9 cellular contexts compared by ENCODE assay signal in genomic region chrX:37302569-37302968, GRCh38. TPM values are rescaled to one million over a fixed set of nuclear protein-coding genes. Genes with fewer than 3 reads are reported as not detected.
A peak's percentile ranks its signal among the peaks of the same experiment; 100 is the strongest.
DNase-seq lines count a peak whose midpoint lies in the region; ATAC-seq and TF ChIP-seq lines count a peak whose summit lies in the region.
"Had no signal": no experiment of that assay in that cellular context is flagged by ENCODE, and none has a peak within 500 bp of the region (broad histone marks: within the 10 kb centered on the region; RNA-seq: fewer than 3 reads in every experiment).

No MANE protein-coding gene starts in this region.

- H3K36me3 Mint-ChIP-seq in activated CD4-positive, alpha-beta T cell treated with anti-CD3 and anti-CD28 coated beads, Interleukin-2, amount 10 ng/mL, durations not matched to agents 24 days and 14 days (ENCODE audit: low read depth) = no peaks in the 10 kb centered on the region

- no peaks in the 10 kb centered on the region for H3K9me3 ChIP-seq in HEK293 (ENCODE audit: control insufficient read depth, insufficient read depth, low read depth, low read length)

- no peak for TF ChIP-seq CTCF in HEK293 (tag by site-specific recombination; IDR thresholded peaks at IDR 0.05)
- peak; percentile 54 for TF ChIP-seq CTCF in retinal pigment epithelial cell (conservative IDR thresholded peaks at IDR 0.05; ENCODE audit: low read depth, low read length)
- TF ChIP-seq CTCF in omental fat pad (IDR thresholded peaks at IDR 0.05) = no peak

- H3K9me3 Mint-ChIP-seq in activated CD4-positive, alpha-beta T cell treated with anti-CD3 and anti-CD28 coated beads, Interleukin-2, amount 10 ng/mL, durations not matched to agents 24 days and 14 days = no peaks in the 10 kb centered on the region

- H3K4me3 ChIP-seq in HEK293 (ENCODE audit: low read depth, low read length) (no peak overlapping the region), retinal pigment epithelial cell (ENCODE audit: low read length) (no peak overlapping the region)
- H3K4me3 ChIP-seq: HAP-1 had no signal

- no peak overlapping the region for H3K27ac ChIP-seq in HEK293 (ENCODE audit: extremely low read depth, low read depth, low read length)

- no peak overlapping the region for H3K27ac Mint-ChIP-seq in activated CD4-positive, alpha-beta T cell treated with anti-CD3 and anti-CD28 coated beads, Interleukin-2, amount 10 ng/mL, durations not matched to agents 24 days and 14 days

- peak; percentile 24 for DNase-seq in glomerular visceral epithelial cell (ENCODE audit: extremely low spot score)
- DNase-seq in retinal pigment epithelial cell (ENCODE audit: low read depth) = peak; percentile 3
- DNase-seq in omental fat pad (ENCODE audit: low spot score) = no peak
- DNase-seq in activated CD4-positive, alpha-beta T cell treated with anti-CD3 and anti-CD28 coated beads, Interleukin-2, amount 50 U/mL, for 4 hours = no peak
- DNase-seq in activated CD4-positive, alpha-beta T cell treated with anti-CD3 and anti-CD28 coated beads, Interleukin-2, amount 10 ng/mL, durations not matched to agents 24 days and 14 days = no peak
- no peak for DNase-seq in activated naive CD4-positive, alpha-beta T cell treated with anti-CD3 and anti-CD28 coated beads, Interleukin-2, amount 50 U/mL, for 16 hours

- intact Hi-C loops in activated CD4-positive, alpha-beta T cell treated with anti-CD3 and anti-CD28 coated beads, Interleukin-2, amount 10 ng/mL, durations not matched to agents 24 days and 14 days (cut with micrococcal nuclease) = no loop called here

- no peaks in the 10 kb centered on the region for H3K27me3 Mint-ChIP-seq in activated CD4-positive, alpha-beta T cell treated with anti-CD3 and anti-CD28 coated beads, Interleukin-2, amount 10 ng/mL, durations not matched to agents 24 days and 14 days

- H3K4me1 Mint-ChIP-seq in activated CD4-positive, alpha-beta T cell treated with anti-CD3 and anti-CD28 coated beads, Interleukin-2, amount 10 ng/mL, durations not matched to agents 24 days and 14 days = no peaks in the 10 kb centered on the region

- no peaks in the 10 kb centered on the region for H3K4me1 ChIP-seq in HEK293 (ENCODE audit: control insufficient read depth, insufficient read depth, low read length)
- H3K4me1 ChIP-seq: HAP-1 had no signal

- ATAC-seq in SK-N-SH treated with all-trans-retinoic acid at 6 μM for 48 hours = peak; percentile 55; the same call in 1 of the 3 replicates
- ATAC-seq in omental fat pad (ENCODE audit: low FRiP score) = no peak

- H3K4me3 Mint-ChIP-seq in activated CD4-positive, alpha-beta T cell treated with anti-CD3 and anti-CD28 coated beads, Interleukin-2, amount 10 ng/mL, durations not matched to agents 24 days and 14 days = no peak overlapping the region

- H3K36me3 ChIP-seq in HEK293 (ENCODE audit: control insufficient read depth in 2 of 2, insufficient read depth in 1 of 2, low read length in 2 of 2) = no peaks in the 10 kb centered on the region
- H3K36me3 ChIP-seq: HAP-1 had no signal

- CTCF ChIA-PET in HEK293 (lab: Yijun Ruan, JAX) = interaction anchor here (1.2 to 1.8 kb wide), 2 partner anchors 442 to 521 kb away, joined by 3 to 6 read pairs; no protein-coding TSS in a partner anchor

- POLR2A ChIA-PET in HEK293 (lab: Yijun Ruan, JAX) = no interaction called here

TF ChIP-seq in HEK293, 187 proteins besides CTCF, POLR2A, EP300 and RAD21:
- TF ChIP-seq EGR2 (tag by site-specific recombination; IDR thresholded peaks at IDR 0.05; ENCODE audit: low read depth) = no peak
- peak; percentile 37 for TF ChIP-seq ZNF654 (tag by site-specific recombination; IDR thresholded peaks at IDR 0.05; ENCODE audit: low read depth)

TF ChIP-seq in SK-N-SH treated with all-trans-retinoic acid at 6 μM for 48 hours, 23 proteins besides CTCF, POLR2A, EP300 and RAD21:
- TF ChIP-seq ZFP3 (CRISPR knock-in tag; IDR thresholded peaks at IDR 0.05) = no peak
- TF ChIP-seq ZNF8 (CRISPR knock-in tag; IDR thresholded peaks at IDR 0.05) = no peak
- no peak for TF ChIP-seq ISL1 (CRISPR knock-in tag; IDR thresholded peaks at IDR 0.05)
- no peak for TF ChIP-seq ARNTL (CRISPR knock-in tag; IDR thresholded peaks at IDR 0.05; ENCODE audit: borderline replicate concordance, low read depth)
- TF ChIP-seq PPARA (CRISPR knock-in tag; IDR thresholded peaks at IDR 0.05; ENCODE audit: borderline replicate concordance) = no peak
- TF ChIP-seq GLIS3 (CRISPR knock-in tag; IDR thresholded peaks at IDR 0.05) = no peak
- no peak for TF ChIP-seq POU6F1 (CRISPR knock-in tag; IDR thresholded peaks at IDR 0.05; ENCODE audit: borderline replicate concordance, low read depth)
- no peak for TF ChIP-seq CSRNP3 (CRISPR knock-in tag; IDR thresholded peaks at IDR 0.05)
- no peak for TF ChIP-seq CREB5 (CRISPR knock-in tag; IDR thresholded peaks at IDR 0.05; ENCODE audit: low read depth)
- TF ChIP-seq CSDC2 (CRISPR knock-in tag; IDR thresholded peaks at IDR 0.05) = no peak
- TF ChIP-seq TOX (CRISPR knock-in tag; IDR thresholded peaks at IDR 0.05; ENCODE audit: borderline replicate concordance) = no peak
- TF ChIP-seq SNAI2 (CRISPR knock-in tag; IDR thresholded peaks at IDR 0.05) = no peak

RNA-seq across cellular contexts. Expression of gene PRRG1, which starts 46.6 kb away (rescaled TPM):
- 10 to 100 TPM; 10.9 to 21.8 (median 18.2) TPM for total RNA-seq in omental fat pad
- total RNA-seq in activated CD4-positive, alpha-beta T cell treated with anti-CD3 and anti-CD28 coated beads, Interleukin-2, amount 10 ng/mL, durations not matched to agents 24 days and 14 days = not detected in 2 replicates

Comparison
In these comparisons a context has a peak if more than half of its experiments do, and no peak if none do; other contexts are left out.
1. DNase-seq: peak in glomerular visceral epithelial cell (single experiment) and retinal pigment epithelial cell (single experiment); none in omental fat pad (single experiment), activated CD4-positive, alpha-beta T cell treated with anti-CD3 and anti-CD28 coated beads, Interleukin-2, amount 50 U/mL, for 4 hours (0 of 2), activated CD4-positive, alpha-beta T cell treated with anti-CD3 and anti-CD28 coated beads, Interleukin-2, amount 10 ng/mL, durations not matched to agents 24 days and 14 days (single experiment) and activated naive CD4-positive, alpha-beta T cell treated with anti-CD3 and anti-CD28 coated beads, Interleukin-2, amount 50 U/mL, for 16 hours (single experiment).
2. RNA of gene PRRG1, which starts 46.6 kb away (total RNA-seq): 10.9 to 21.8 TPM in omental fat pad; not detected in activated CD4-positive, alpha-beta T cell treated with anti-CD3 and anti-CD28 coated beads, Interleukin-2, amount 10 ng/mL, durations not matched to agents 24 days and 14 days; every median in the first group is over 10 times any median in the second.